ENCODE assay signal across 18 cellular contexts in the genomic region with DNA sequence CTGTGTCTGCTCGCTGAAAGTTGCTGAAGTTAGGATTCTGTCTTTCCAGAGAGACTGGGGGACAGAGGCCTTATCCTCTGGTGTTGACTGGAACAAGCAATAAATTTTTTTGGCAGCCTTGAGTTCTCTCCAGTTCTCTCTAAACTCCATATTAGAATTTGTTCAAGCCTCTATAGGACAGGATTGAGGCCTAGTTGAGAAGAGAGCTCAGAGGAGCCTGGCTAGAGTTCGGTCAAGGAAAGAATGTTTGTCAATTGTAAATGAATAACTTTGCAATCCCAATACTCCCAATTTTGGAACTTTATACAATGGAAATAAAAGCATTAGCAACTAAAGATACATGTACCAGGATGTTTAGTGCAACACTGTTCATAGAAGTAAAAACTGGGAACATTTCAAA. TPM values are rescaled to one million over a fixed set of nuclear protein-coding genes. Genes with fewer than 3 reads are reported as not detected.
"Had no signal": no experiment of that assay in that cellular context is flagged by ENCODE, and none has a peak within 500 bp of the region (broad histone marks: within the 10 kb centered on the region; RNA-seq: fewer than 3 reads in every experiment).

No MANE protein-coding gene starts in this region.

- ATAC-seq: effector memory CD8-positive, alpha-beta T cell; mucosa of descending colon; naive thymus-derived CD8-positive, alpha-beta T cell; pancreas had no signal

- FAIRE-seq: colon, endothelial cell of umbilical vein, pancreas, small intestine had no signal

- H3K27me3 ChIP-seq: cardiac muscle cell, pancreas, sigmoid colon had no signal

- DNase-seq: cerebellar nuclear complex; effector memory CD8-positive, alpha-beta T cell; erythroblast; foreskin melanocyte; islet precursor cell; mucosa of descending colon; naive thymus-derived CD8-positive, alpha-beta T cell; occipital lobe; pancreas; sigmoid colon; small intestine; stimulated activated CD4-positive, alpha-beta T cell treated with anti-CD3 and anti-CD28 coated beads, Interleukin-12 subunit alpha, Interleukin-12 subunit beta, amount 100 ng/mL, for 4 hours; stimulated activated naive CD4-positive, alpha-beta T cell; trophoblast cell had no signal

- H3K4me3 ChIP-seq: cardiac muscle cell, mucosa of descending colon, pancreas, sigmoid colon had no signal

- H3K36me3 ChIP-seq: cardiac muscle cell, pancreas, sigmoid colon had no signal

- H3K27ac ChIP-seq: cardiac muscle cell, pancreas, sigmoid colon had no signal

- H3K9me3 ChIP-seq: mucosa of descending colon, pancreas, sigmoid colon had no signal

RNA-seq across cellular contexts. Expression of a gene that starts 16.7 kb away (rescaled TPM):
- total RNA-seq: progenitor cell of endocrine pancreas had no signal
